ENCODE assay signal across 24 cellular contexts in the genomic region with DNA sequence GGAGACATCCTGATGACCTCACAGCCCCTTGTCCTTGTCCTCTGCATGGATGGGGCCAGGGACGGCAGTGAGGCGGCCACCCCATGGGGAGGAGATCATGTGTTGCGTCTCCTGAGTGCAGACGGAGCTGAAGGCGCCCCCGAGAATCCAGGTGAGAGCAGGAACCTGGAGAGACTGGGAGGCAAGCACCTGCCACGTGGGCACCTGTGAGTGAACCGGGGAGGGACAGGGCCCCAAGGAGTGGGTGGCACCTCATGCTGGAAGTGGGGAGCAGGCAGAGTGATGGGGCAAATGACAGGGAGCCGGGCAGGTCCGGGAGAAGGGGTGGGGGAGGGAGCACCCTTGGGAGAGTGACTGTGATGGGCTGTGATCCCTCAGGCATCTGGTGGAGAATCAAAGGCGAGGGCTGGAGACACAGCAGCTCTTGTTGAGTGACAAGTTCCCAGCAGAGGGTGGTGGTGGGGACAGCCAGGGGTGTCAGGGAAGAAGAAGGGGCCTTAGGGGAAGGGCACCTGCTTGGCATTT.
DNase-seq lines count a peak whose midpoint lies in the region; ATAC-seq and TF ChIP-seq lines count a peak whose summit lies in the region.
"Had no signal": no experiment of that assay in that cellular context is flagged by ENCODE, and none has a peak within 500 bp of the region (broad histone marks: within the 10 kb centered on the region; RNA-seq: fewer than 3 reads in every experiment).

No MANE protein-coding gene starts in this region.

- no peaks in the 10 kb centered on the region for H3K4me1 ChIP-seq in endodermal cell (ENCODE audit: control insufficient read depth, insufficient read depth, low read length)
- H3K4me1 ChIP-seq: ascending aorta, esophagus muscularis mucosa, tibial nerve had no signal

- no peak overlapping the region for H3K4me3 ChIP-seq in endodermal cell (ENCODE audit: low read length)
- H3K4me3 ChIP-seq: ascending aorta, esophagus muscularis mucosa, gastrocnemius medialis, GM12878, MG63, ovary, tibial nerve had no signal

- ATAC-seq in activated naive CD8-positive, alpha-beta T cell treated with anti-CD3 and anti-CD28 coated beads, Interleukin-2, amount 50 U/mL, for 24 hours: no peak
- no peak for ATAC-seq in WTC11
- ATAC-seq: CD8-positive, alpha-beta T cell; gastrocnemius medialis; GM12878; Right ventricle myocardium inferior; stimulated activated naive B cell treated with anti-CD40 and anti-IgM and Interleukin-4, amounts not matched to agents 10 μg/mL and 1 μg/mL and 100 μg/mL, for 72 hours had no signal

- no peak overlapping the region for H3K4me3 Mint-ChIP-seq in activated naive CD8-positive, alpha-beta T cell treated with anti-CD3 and anti-CD28 coated beads for 36 hours
- no peak overlapping the region for H3K4me3 Mint-ChIP-seq in activated naive CD8-positive, alpha-beta T cell treated with anti-CD3 and anti-CD28 coated beads, Interleukin-2, amount 50 U/mL, for 24 hours
- no peak overlapping the region for H3K4me3 Mint-ChIP-seq in WTC11
- H3K4me3 Mint-ChIP-seq in endodermal cell: no peak overlapping the region
- H3K4me3 Mint-ChIP-seq in type B pancreatic cell: no peak overlapping the region
- H3K4me3 Mint-ChIP-seq: CD8-positive, alpha-beta T cell; stimulated activated naive B cell treated with anti-CD40 and anti-IgM and Interleukin-4, amounts not matched to agents 10 μg/mL and 1 μg/mL and 100 μg/mL, for 72 hours had no signal

- H3K9me3 ChIP-seq in endodermal cell (ENCODE audit: control insufficient read depth, low read length): no peaks in the 10 kb centered on the region
- H3K9me3 ChIP-seq: ascending aorta, esophagus muscularis mucosa, gastrocnemius medialis, MG63, ovary, tibial nerve had no signal

- no peaks in the 10 kb centered on the region for H3K27me3 ChIP-seq in endodermal cell (ENCODE audit: control insufficient read depth, insufficient read depth, low read length, poor library complexity, severe bottlenecking)
- H3K27me3 ChIP-seq: ascending aorta, esophagus muscularis mucosa, gastrocnemius medialis, MG63, ovary, tibial nerve had no signal

- H3K9ac ChIP-seq in endodermal cell (ENCODE audit: extremely low read depth, low read length, poor library complexity, severe bottlenecking): no peak overlapping the region

- H3K36me3 Mint-ChIP-seq in activated naive CD8-positive, alpha-beta T cell treated with anti-CD3 and anti-CD28 coated beads for 36 hours: peaks cover 21% of the 10 kb centered on the region
- H3K36me3 Mint-ChIP-seq in activated naive CD8-positive, alpha-beta T cell treated with anti-CD3 and anti-CD28 coated beads, Interleukin-2, amount 50 U/mL, for 24 hours (ENCODE audit: low read depth): peaks cover 28% of the 10 kb centered on the region
- H3K36me3 Mint-ChIP-seq in WTC11 (no peaks in the 10 kb centered on the region; the same call in 1 of the 2 replicates), endodermal cell (ENCODE audit: low read depth) (peaks cover 8% of the 10 kb centered on the region), type B pancreatic cell (peaks cover 6% of the 10 kb centered on the region)

- CTCF ChIA-PET in WTC11 (lab: Charles Lee): no interaction called here

- peaks cover 5% of the 10 kb centered on the region for H3K36me3 ChIP-seq in endodermal cell (ENCODE audit: control insufficient read depth, insufficient read depth, low read length)
- H3K36me3 ChIP-seq: gastrocnemius medialis, ovary had no signal

- POLR2A ChIA-PET in WTC11 (lab: Charles Lee): no interaction called here

- peaks cover 40% of the 10 kb centered on the region for H3K4me1 Mint-ChIP-seq in activated naive CD8-positive, alpha-beta T cell treated with anti-CD3 and anti-CD28 coated beads for 36 hours
- peaks cover 45% of the 10 kb centered on the region for H3K4me1 Mint-ChIP-seq in activated naive CD8-positive, alpha-beta T cell treated with anti-CD3 and anti-CD28 coated beads, Interleukin-2, amount 50 U/mL, for 24 hours
- peaks cover 12% of the 10 kb centered on the region for H3K4me1 Mint-ChIP-seq in WTC11
- H3K4me1 Mint-ChIP-seq in endodermal cell: peaks cover 6% of the 10 kb centered on the region
- peaks cover 14% of the 10 kb centered on the region for H3K4me1 Mint-ChIP-seq in type B pancreatic cell (ENCODE audit: unreplicated experiment)

- peak overlapping the region; percentile 29 for H3K27ac Mint-ChIP-seq in activated naive CD8-positive, alpha-beta T cell treated with anti-CD3 and anti-CD28 coated beads for 36 hours
- H3K27ac Mint-ChIP-seq in activated naive CD8-positive, alpha-beta T cell treated with anti-CD3 and anti-CD28 coated beads, Interleukin-2, amount 50 U/mL, for 24 hours: no peak overlapping the region
- H3K27ac Mint-ChIP-seq in WTC11 (peak overlapping the region; percentile 71; the same call in 1 of the 2 replicates), endodermal cell (peak overlapping the region; percentile 18), type B pancreatic cell (peak overlapping the region; percentile 41)
- H3K27ac Mint-ChIP-seq: CD8-positive, alpha-beta T cell; stimulated activated naive B cell treated with anti-CD40 and anti-IgM and Interleukin-4, amounts not matched to agents 10 μg/mL and 1 μg/mL and 100 μg/mL, for 72 hours had no signal

- H3K9me3 Mint-ChIP-seq in activated naive CD8-positive, alpha-beta T cell treated with anti-CD3 and anti-CD28 coated beads for 36 hours: peaks cover 2% of the 10 kb centered on the region
- no peaks in the 10 kb centered on the region for H3K9me3 Mint-ChIP-seq in activated naive CD8-positive, alpha-beta T cell treated with anti-CD3 and anti-CD28 coated beads, Interleukin-2, amount 50 U/mL, for 24 hours
- H3K9me3 Mint-ChIP-seq in WTC11 (no peaks in the 10 kb centered on the region), endodermal cell (no peaks in the 10 kb centered on the region), type B pancreatic cell (peaks cover 5% of the 10 kb centered on the region)
- H3K9me3 Mint-ChIP-seq: CD8-positive, alpha-beta T cell; stimulated activated naive B cell treated with anti-CD40 and anti-IgM and Interleukin-4, amounts not matched to agents 10 μg/mL and 1 μg/mL and 100 μg/mL, for 72 hours had no signal

- no peaks in the 10 kb centered on the region for H3K27me3 Mint-ChIP-seq in activated naive CD8-positive, alpha-beta T cell treated with anti-CD3 and anti-CD28 coated beads for 36 hours
- no peaks in the 10 kb centered on the region for H3K27me3 Mint-ChIP-seq in activated naive CD8-positive, alpha-beta T cell treated with anti-CD3 and anti-CD28 coated beads, Interleukin-2, amount 50 U/mL, for 24 hours
- no peaks in the 10 kb centered on the region for H3K27me3 Mint-ChIP-seq in WTC11 (ENCODE audit: low read depth)
- H3K27me3 Mint-ChIP-seq in endodermal cell (ENCODE audit: insufficient read depth): no peaks in the 10 kb centered on the region
- H3K27me3 Mint-ChIP-seq in type B pancreatic cell: no peaks in the 10 kb centered on the region
- H3K27me3 Mint-ChIP-seq: stimulated activated naive B cell treated with anti-CD40 and anti-IgM and Interleukin-4, amounts not matched to agents 10 μg/mL and 1 μg/mL and 100 μg/mL, for 72 hours had no signal

- no peak for DNase-seq in activated naive CD8-positive, alpha-beta T cell treated with anti-CD3 and anti-CD28 coated beads for 36 hours
- DNase-seq in activated naive CD8-positive, alpha-beta T cell treated with anti-CD3 and anti-CD28 coated beads, Interleukin-2, amount 50 U/mL, for 24 hours: no peak
- no peak for DNase-seq in WTC11 (ENCODE audit: low spot score)
- DNase-seq in endodermal cell: no peak
- no peak for DNase-seq in type B pancreatic cell (ENCODE audit: extremely low spot score, unreplicated experiment)
- no peak for DNase-seq in CD1c-positive myeloid dendritic cell (ENCODE audit: extremely low spot score)
- no peak for DNase-seq in NCI-H2029 (lab: John Stamatoyannopoulos, UW)
- DNase-seq in stimulated activated CD4-positive, alpha-beta T cell treated with anti-CD3 and anti-CD28 coated beads, Interleukin-15, amount 100 ng/mL, for 24 hours: no peak
- DNase-seq: activated CD8-positive, alpha-beta memory T cell treated with anti-CD3 and anti-CD28 coated beads for 24 hours; CD8-positive, alpha-beta T cell; cerebellar nuclear complex; DMS79; GOT3; MG63; NCI-H1436; stimulated activated CD4-positive, alpha-beta T cell treated with anti-CD3 and anti-CD28 coated beads, Interleukin-1b, Interleukin-23, amount 100 ng/mL, for 48 hours; stimulated activated naive B cell treated with anti-CD40 and anti-IgM and Interleukin-4, amounts not matched to agents 10 μg/mL and 1 μg/mL and 100 μg/mL, for 72 hours had no signal

- TF ChIP-seq CTCF in WTC11 (IDR thresholded peaks at IDR 0.05) (no peak), endodermal cell (conservative IDR thresholded peaks at IDR 0.05) (no peak), type B pancreatic cell (conservative IDR thresholded peaks at IDR 0.05) (no peak)

- WGBS in endodermal cell (ENCODE audit: insufficient coverage in 1 of 2, insufficient read length in 1 of 2), 2 experiments: 94 to 100% methylated on average over 8 to 11 of the region's 11 CpGs

- H3K27ac ChIP-seq in endodermal cell (ENCODE audit: low read depth, low read length): no peak overlapping the region
- H3K27ac ChIP-seq: ascending aorta, esophagus muscularis mucosa, gastrocnemius medialis, ovary, tibial nerve had no signal

TF ChIP-seq in WTC11, 78 proteins besides CTCF, POLR2A, EP300 and RAD21 (continues in another document):
- no peak for TF ChIP-seq AR (CRISPR knock-in tag; IDR thresholded peaks at IDR 0.05)
